In the genomic region with DNA sequence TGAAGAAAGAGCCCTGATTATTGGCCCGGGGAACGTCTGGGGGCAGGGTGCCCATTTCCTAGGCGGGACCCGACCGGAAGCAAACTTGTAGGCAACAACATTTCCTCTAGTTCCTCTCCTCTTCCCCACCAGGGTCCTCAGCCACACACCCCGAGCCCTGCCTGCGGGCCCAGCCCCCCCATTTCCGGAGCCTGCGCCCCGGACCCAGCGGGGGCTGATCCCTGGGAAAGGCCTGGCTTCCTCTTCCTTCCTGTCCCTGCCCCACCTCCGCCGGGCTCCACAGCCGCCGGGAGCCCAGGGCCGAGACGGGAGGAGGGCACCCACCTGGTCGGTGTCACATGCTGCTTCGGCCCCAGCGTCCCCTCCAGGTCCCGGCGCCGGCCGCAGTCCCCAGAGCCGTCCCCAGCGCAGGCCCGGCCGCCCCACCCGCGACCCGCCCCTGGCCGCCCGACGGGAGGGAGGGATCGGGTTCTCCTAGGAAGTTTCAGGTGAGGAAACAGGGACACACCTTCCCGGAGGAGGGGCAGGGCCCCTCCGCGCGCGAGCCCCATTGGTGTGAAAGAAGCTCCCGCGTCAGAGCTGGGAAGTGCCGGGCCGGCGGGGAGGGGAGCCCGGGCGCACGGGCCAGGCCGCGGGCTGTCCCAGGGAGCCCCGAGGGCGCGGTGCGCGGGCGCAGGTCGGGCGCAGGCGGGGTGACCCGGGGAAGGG, we compare ENCODE assay signal across 10 cellular contexts. TPM values are rescaled to one million over a fixed set of nuclear protein-coding genes. Genes with fewer than 3 reads are reported as not detected.
DNase-seq lines count a peak whose midpoint lies in the region; ATAC-seq and TF ChIP-seq lines count a peak whose summit lies in the region.
"Not testable (repeated sequence)": the region's sequence is repeated elsewhere in the genome, so short reads cannot be mapped to it uniquely, and the experiment has no call there.
"Had no signal": no experiment of that assay in that cellular context is flagged by ENCODE, and none has a peak within 500 bp of the region (broad histone marks: within the 10 kb centered on the region; RNA-seq: fewer than 3 reads in every experiment).

No MANE protein-coding gene starts in this region.

- H3K4me1 ChIP-seq in upper lobe of right lung: not testable (repeated sequence)

- H3K9me3 ChIP-seq in upper lobe of right lung: not testable (repeated sequence)

- H3K36me3 ChIP-seq in upper lobe of right lung: not testable (repeated sequence)

- not testable (repeated sequence) for H3K4me3 ChIP-seq in upper lobe of right lung

- H3K27ac Mint-ChIP-seq in effector memory CD8-positive, alpha-beta T cell; naive B cell: not testable (repeated sequence)

- not testable (repeated sequence) for H3K9me3 Mint-ChIP-seq in effector memory CD8-positive, alpha-beta T cell; naive B cell

- TF ChIP-seq CTCF in upper lobe of right lung (IDR thresholded peaks at IDR 0.05): not testable (repeated sequence)

- H3K27ac ChIP-seq in upper lobe of right lung: not testable (repeated sequence)

- H3K36me3 Mint-ChIP-seq in effector memory CD8-positive, alpha-beta T cell (ENCODE audit: insufficient read depth); naive B cell: not testable (repeated sequence)

- H3K27me3 Mint-ChIP-seq in effector memory CD8-positive, alpha-beta T cell; naive B cell: not testable (repeated sequence)

- not testable (repeated sequence) for DNase-seq in effector memory CD8-positive, alpha-beta T cell; upper lobe of right lung
- DNase-seq in naive B cell: peak; percentile 25

- H3K27me3 ChIP-seq in upper lobe of right lung: not testable (repeated sequence)

- intact Hi-C loops in upper lobe of right lung (cut with DNase I): not testable (repeated sequence)

- H3K4me3 Mint-ChIP-seq in effector memory CD8-positive, alpha-beta T cell; naive B cell: not testable (repeated sequence)

- H3K4me1 Mint-ChIP-seq in effector memory CD8-positive, alpha-beta T cell (ENCODE audit: low read depth in 2 of 2); naive B cell: not testable (repeated sequence)

- ATAC-seq in GM18907 (IDR thresholded peaks at IDR 0.05; ENCODE audit: unreplicated experiment) (peak; percentile 81), GM21515 (IDR thresholded peaks at IDR 0.05; ENCODE audit: unreplicated experiment) (peak; percentile 69), HG02870 (IDR thresholded peaks at IDR 0.05; ENCODE audit: unreplicated experiment) (peak; percentile 75), HG03342 (IDR thresholded peaks at IDR 0.05; ENCODE audit: unreplicated experiment) (peak; percentile 74), naive B cell (ENCODE audit: low read depth in 2 of 2) (peak; percentile 78 to 79), upper lobe of right lung (peak; percentile 97)
- ATAC-seq in activated CD4-positive, CD25-positive, alpha-beta regulatory T cell treated with anti-CD3 and anti-CD28 coated beads, Interleukin-2, amount 50 U/mL, for 24 hours: peak; percentile 78
- ATAC-seq in effector memory CD8-positive, alpha-beta T cell (replicated peaks): peak; percentile 74

RNA-seq across cellular contexts. Expression of a gene that starts 18.3 kb away (rescaled TPM):
- polyA plus RNA-seq in naive B cell (ENCODE audit: low read depth in 6 of 6): 1 to 10 TPM in 1 of 6 donors, under 1 TPM in 1, not detected in 4; 0.21 to 1.5 TPM
- total RNA-seq in upper lobe of right lung: not detected
- total RNA-seq: ascending aorta, H7 had no signal

RNA-seq across cellular contexts. Expression of a gene that starts 24.9 kb away (rescaled TPM):
- polyA plus RNA-seq in naive B cell (ENCODE audit: low read depth in 6 of 6): 1 to 10 TPM in 1 of 6 donors, under 1 TPM in 3, not detected in 2; 0.22 to 1.2 (median 0.60) TPM
- total RNA-seq in upper lobe of right lung: 4.9 TPM
- total RNA-seq: ascending aorta, H7 had no signal

RNA-seq across cellular contexts. Expression of a gene that starts 29.4 kb away (rescaled TPM):
- polyA plus RNA-seq in naive B cell (ENCODE audit: low read depth in 6 of 6): 1 to 10 TPM in 2 of 6 donors, under 1 TPM in 3, not detected in 1; 0.47 to 1.4 (median 0.86) TPM
- 13.9 TPM for total RNA-seq in upper lobe of right lung

RNA-seq across cellular contexts. Expression of a gene that starts 54.5 kb away (rescaled TPM):
- under 1 TPM in 1 of 6 donors, not detected in 5; 0.97 TPM for polyA plus RNA-seq in naive B cell (ENCODE audit: low read depth in 6 of 6)
- not detected for total RNA-seq in upper lobe of right lung
- total RNA-seq: ascending aorta, H7 had no signal
